2 cellular contexts compared by ENCODE assay signal in genomic region chr15:66594344-66594743, GRCh38.
TF ChIP-seq lines count a peak whose summit lies in the region.

No MANE protein-coding gene starts in this region.

TF ChIP-seq in IMR-90, 13 proteins besides CTCF, POLR2A, EP300 and RAD21 (continued from another document):
- TF ChIP-seq SMC3 (IDR thresholded peaks at IDR 0.05; ENCODE audit: low read depth, low read length) (no peak), NFE2L2 (IDR thresholded peaks at IDR 0.05; ENCODE audit: low read depth, low read length) (no peak), USF2 (IDR thresholded peaks at IDR 0.05; ENCODE audit: low read depth, low read length) (no peak), CHD1 (IDR thresholded peaks at IDR 0.05; ENCODE audit: low read depth, low read length) (no peak), FOS (IDR thresholded peaks at IDR 0.05; ENCODE audit: low read depth, low read length) (no peak), MAFK (IDR thresholded peaks at IDR 0.05; ENCODE audit: low read depth, low read length) (no peak), MAZ (IDR thresholded peaks at IDR 0.05; ENCODE audit: borderline replicate concordance, low read depth, low read length) (no peak), ELK1 (IDR thresholded peaks at IDR 0.05; ENCODE audit: borderline replicate concordance, low read depth, low read length) (no peak), RCOR1 (IDR thresholded peaks at IDR 0.05; ENCODE audit: insufficient replicate concordance, low read length) (no peak)

TF ChIP-seq in WTC11, 78 proteins besides CTCF, POLR2A, EP300 and RAD21:
- peak; percentile 44; the same call in 1 of the 2 replicates for TF ChIP-seq USF1 (CRISPR knock-in tag; IDR thresholded peaks at IDR 0.05)
- no peak for TF ChIP-seq CBFB (CRISPR knock-in tag; IDR thresholded peaks at IDR 0.05; ENCODE audit: low read depth)
- peak; percentile 60; the same call in 1 of the 2 replicates for TF ChIP-seq USF2 (CRISPR knock-in tag; IDR thresholded peaks at IDR 0.05)
